ENCODE assay signal across 8 cellular contexts in genomic region chr1:181166377-181167196, GRCh38.
DNase-seq lines count a peak whose midpoint lies in the region; TF ChIP-seq lines count a peak whose summit lies in the region.

No MANE protein-coding gene starts in this region.

- H2AFZ ChIP-seq in GM23248 (peak overlapping the region; percentile 69), Karpas-422 (ENCODE audit: low read length) (0 out of 2 replicates have a peak overlapping the region, but pooled peaks have one; percentile 37), PC-9 (no peak overlapping the region), fibroblast of lung (ENCODE audit: low read length) (peak overlapping the region; percentile 68), neuronal stem cell (ENCODE audit: low read length) (peak overlapping the region; percentile 72)

- 37 to 40% methylated on average over 14 of the region's 14 CpGs for WGBS in GM23248 (ENCODE audit: low coverage in 1 of 2, low lambda C conversion rate in 2 of 2, missing lambda C conversion rate in 2 of 2), 2 experiments
- no CpG with 5 or more reads among the region's 14 CpGs for WGBS in neuronal stem cell (ENCODE audit: extremely low coverage in 2 of 2, insufficient read length in 2 of 2, insufficient replicate concordance in 1 of 2), 2 donors
- WGBS in testis, 2 donors, result 40 to 42% methylated on average over 14 of the region's 14 CpGs

- H3K27me3 ChIP-seq in GM23248 (replicated peaks; ENCODE audit: insufficient read depth), result no peaks in the 10 kb centered on the region
- H3K27me3 ChIP-seq in Karpas-422 (ENCODE audit: low read length), result no peaks in the 10 kb centered on the region
- no peaks in the 10 kb centered on the region for H3K27me3 ChIP-seq in PC-9 (ENCODE audit: insufficient read depth, low read depth)
- H3K27me3 ChIP-seq in fibroblast of lung (ENCODE audit: control insufficient read depth, insufficient read depth, low read length), result peaks cover 2% of the 10 kb centered on the region
- peaks cover 0 to 2% (median 0%) of the 10 kb centered on the region in 3 experiments for H3K27me3 ChIP-seq in neuronal stem cell (ENCODE audit: control insufficient read depth in 3 of 3, insufficient read depth in 3 of 3, low read depth in 1 of 3, low read length in 3 of 3)
- H3K27me3 ChIP-seq in testis, result no peaks in the 10 kb centered on the region

- DNase-seq in G401 (ENCODE audit: low spot score), result peak; percentile 90
- DNase-seq in GM23248, result peak; percentile 87
- peak; percentile 89 for DNase-seq in Karpas-422
- DNase-seq in PC-9, result peak; percentile 58 to 62
- peak; percentile 78 to 79 for DNase-seq in activated T-cell treated with anti-CD3 and anti-CD28 coated beads, Interleukin-2, amount 50 U/mL, for 48 hours
- DNase-seq in fibroblast of lung (ENCODE audit: low read depth in 2 of 2), result peak; percentile 63 to 80
- peak; percentile 67 for DNase-seq in neuronal stem cell (ENCODE audit: low spot score)
- peak; percentile 86 for DNase-seq in testis

- H3K4me2 ChIP-seq in GM23248 (ENCODE audit: unreplicated experiment) (no peak overlapping the region), Karpas-422 (ENCODE audit: low read depth, low read length, poor library complexity, severe bottlenecking) (no peak overlapping the region), PC-9 (peak overlapping the region; percentile 26), fibroblast of lung (ENCODE audit: extremely low read depth, insufficient read depth, low read length) (peak overlapping the region; percentile 59), neuronal stem cell (ENCODE audit: insufficient read depth, low read length, poor library complexity, severe bottlenecking) (no peak overlapping the region)

- H4K20me1 ChIP-seq in GM23248 (ENCODE audit: insufficient read depth) (no peaks in the 10 kb centered on the region), Karpas-422 (ENCODE audit: insufficient read depth, low read depth, low read length) (no peaks in the 10 kb centered on the region), PC-9 (ENCODE audit: insufficient read depth) (no peaks in the 10 kb centered on the region), fibroblast of lung (ENCODE audit: control insufficient read depth, extremely low read depth, insufficient read depth, low read length) (no peaks in the 10 kb centered on the region)

- H2BK120ac ChIP-seq in neuronal stem cell (ENCODE audit: low read depth, low read length), result no peak overlapping the region

- H2AK5ac ChIP-seq in neuronal stem cell (ENCODE audit: low read depth, low read length), result no peak overlapping the region

- no peak overlapping the region for H3K14ac ChIP-seq in neuronal stem cell (ENCODE audit: low read length)

- H2BK12ac ChIP-seq in neuronal stem cell (ENCODE audit: low read length), result no peak overlapping the region

- no peak overlapping the region for H3K4ac ChIP-seq in neuronal stem cell (ENCODE audit: low read length)

- no peaks in the 10 kb centered on the region for H3K36me3 ChIP-seq in GM23248 (ENCODE audit: low read depth)
- no peaks in the 10 kb centered on the region for H3K36me3 ChIP-seq in Karpas-422 (ENCODE audit: insufficient read depth, low read length)
- no peaks in the 10 kb centered on the region for H3K36me3 ChIP-seq in PC-9 (ENCODE audit: low read depth)
- no peaks in the 10 kb centered on the region for H3K36me3 ChIP-seq in fibroblast of lung (ENCODE audit: control insufficient read depth, insufficient read depth, low read length)
- no peaks in the 10 kb centered on the region for H3K36me3 ChIP-seq in neuronal stem cell (replicated peaks in 1 of 2; ENCODE audit: control insufficient read depth in 2 of 2, insufficient read depth in 2 of 2, low read length in 2 of 2)
- H3K36me3 ChIP-seq in testis (ENCODE audit: low read depth, missing control alignments), result no peaks in the 10 kb centered on the region

- no peak overlapping the region for H3K18ac ChIP-seq in neuronal stem cell (ENCODE audit: low read length)

- H4K91ac ChIP-seq in neuronal stem cell (ENCODE audit: low read depth, low read length, poor library complexity), result no peak overlapping the region

- H3K27ac ChIP-seq in GM23248, result no peak overlapping the region
- H3K27ac ChIP-seq in Karpas-422 (ENCODE audit: low read length), result no peak overlapping the region
- H3K27ac ChIP-seq in PC-9, result no peak overlapping the region
- H3K27ac ChIP-seq in fibroblast of lung (ENCODE audit: insufficient read depth, low read length), result no peak overlapping the region
- H3K27ac ChIP-seq in neuronal stem cell (replicated peaks; ENCODE audit: low read length), result no peak overlapping the region
- H3K27ac ChIP-seq in testis, result no peak overlapping the region

- H3F3A ChIP-seq in GM23248 (ENCODE audit: insufficient read depth) (no peaks in the 10 kb centered on the region), PC-9 (ENCODE audit: insufficient read depth, low read depth) (no peaks in the 10 kb centered on the region)

- H3K79me2 ChIP-seq in GM23248 (ENCODE audit: insufficient read depth) (no peaks in the 10 kb centered on the region), Karpas-422 (ENCODE audit: low read length) (no peaks in the 10 kb centered on the region), PC-9 (ENCODE audit: low read depth) (no peaks in the 10 kb centered on the region), fibroblast of lung (ENCODE audit: control insufficient read depth, insufficient read depth, low read length) (no peaks in the 10 kb centered on the region)

- H3K4me3 ChIP-seq in GM23248, result no peak overlapping the region
- no peak overlapping the region for H3K4me3 ChIP-seq in Karpas-422 (ENCODE audit: low read length)
- H3K4me3 ChIP-seq in PC-9, result no peak overlapping the region
- H3K4me3 ChIP-seq in fibroblast of lung (replicated peaks in 1 of 4; ENCODE audit: control extremely low read depth in 1 of 4, insufficient read depth in 1 of 4, low read depth in 3 of 4, low read length in 4 of 4), result no peak overlapping the region
- H3K4me3 ChIP-seq in neuronal stem cell (ENCODE audit: low read length in 2 of 2), result no peak overlapping the region
- H3K4me3 ChIP-seq in testis, result no peak overlapping the region

- TF ChIP-seq POLR2A in testis (IDR thresholded peaks at IDR 0.05), result no peak

- no peaks in the 10 kb centered on the region for H3K79me1 ChIP-seq in neuronal stem cell (ENCODE audit: low read depth, low read length)

- H3K9me2 ChIP-seq in GM23248 (ENCODE audit: insufficient read depth) (no peaks in the 10 kb centered on the region), Karpas-422 (replicated peaks; ENCODE audit: insufficient read depth, low read length) (no peaks in the 10 kb centered on the region), PC-9 (ENCODE audit: insufficient read depth) (no peaks in the 10 kb centered on the region)

- H3K4me1 ChIP-seq in GM23248 (ENCODE audit: insufficient read depth) (no peaks in the 10 kb centered on the region), Karpas-422 (ENCODE audit: low read length) (no peaks in the 10 kb centered on the region), PC-9 (replicated peaks; ENCODE audit: insufficient read depth) (no peaks in the 10 kb centered on the region), fibroblast of lung (ENCODE audit: control insufficient read depth, extremely low read depth, insufficient read depth, low read length) (peaks cover 3% of the 10 kb centered on the region), neuronal stem cell (ENCODE audit: control insufficient read depth in 2 of 2, insufficient read depth in 1 of 2, low read depth in 1 of 2, low read length in 2 of 2) (no peaks in the 10 kb centered on the region), testis (no peaks in the 10 kb centered on the region)

- BruUV-seq in PC-9 (replicated peaks; lab: Mats Ljungman, UMichigan), result no TSS peak

- CTCF ChIA-PET in PC-9 (lab: Charles Lee), result interaction anchor here (1.8 kb wide), 1 partner anchor 285 kb away, joined by 15 read pairs; no protein-coding TSS in a partner anchor

- POLR2A ChIA-PET in PC-9 (lab: Charles Lee; ENCODE audit: unreplicated experiment), result no interaction called here

- H4K8ac ChIP-seq in neuronal stem cell (ENCODE audit: low read depth, low read length), result no peak overlapping the region

- H3K9me3 ChIP-seq in GM23248 (ENCODE audit: low read depth), result peaks cover 5% of the 10 kb centered on the region
- peaks cover 8% of the 10 kb centered on the region; the same call in 1 of the 2 replicates for H3K9me3 ChIP-seq in Karpas-422 (ENCODE audit: low read length)
- peaks cover 18% of the 10 kb centered on the region for H3K9me3 ChIP-seq in PC-9 (ENCODE audit: insufficient read depth, low read depth)
- no peaks in the 10 kb centered on the region for H3K9me3 ChIP-seq in fibroblast of lung (ENCODE audit: control insufficient read depth, insufficient read depth, low read depth, low read length)
- H3K9me3 ChIP-seq in neuronal stem cell (replicated peaks in 1 of 2; ENCODE audit: control insufficient read depth in 2 of 2, insufficient read depth in 1 of 2, low read depth in 1 of 2, low read length in 2 of 2), result peaks cover 0 to 2% of the 10 kb centered on the region in 2 donors
- H3K9me3 ChIP-seq in testis, result no peaks in the 10 kb centered on the region

- H3K9ac ChIP-seq in GM23248 (no peak overlapping the region), Karpas-422 (ENCODE audit: low read length) (no peak overlapping the region), fibroblast of lung (ENCODE audit: insufficient read depth, low read length) (no peak overlapping the region), neuronal stem cell (ENCODE audit: low read depth, low read length, poor library complexity) (no peak overlapping the region)

- no peak overlapping the region for H2BK5ac ChIP-seq in neuronal stem cell (ENCODE audit: low read length)

- intact Hi-C loops in PC-9 (cut with micrococcal nuclease; ENCODE audit: unreplicated experiment), result loop anchor here (1.0 to 5.0 kb wide), 4 partner anchors 24 to 650 kb away; partner anchors contain the start of gene XPR1
- intact Hi-C loops in testis (cut with DNase I; ENCODE audit: low total_unique reads), result no loop called here

- no peak overlapping the region for H2BK15ac ChIP-seq in neuronal stem cell (ENCODE audit: low read length)

- TF ChIP-seq CTCF in PC-9 (conservative IDR thresholded peaks at IDR 0.05) (peak; percentile 88), fibroblast of lung (conservative IDR thresholded peaks at IDR 0.05 in 1 of 2, IDR thresholded peaks at IDR 0.05 in 1 of 2; ENCODE audit: low read depth in 1 of 2, low read length in 2 of 2) (peak; percentile 85 to 94), testis (IDR thresholded peaks at IDR 0.05) (peak; percentile 78 to 85 (median 84))

- in situ Hi-C loops in G401 (cut with HindIII; ENCODE audit: low sequenced_read_pairs) (loop anchor here (10.0 kb wide), 2 partner anchors 132 to 292 kb away; partner anchors contain the start of gene MR1), GM23248 (cut with MboI) (loop anchor here (10.0 kb wide), 1 partner anchor 642 kb away; no protein-coding TSS in a partner anchor)

- no peak overlapping the region for H3K23ac ChIP-seq in neuronal stem cell (ENCODE audit: low read depth, low read length, poor library complexity)

Comparison
In these comparisons a context has a peak if more than half of its experiments do, and no peak if none do; other contexts are left out.
1. H3K4me2 ChIP-seq: peak in PC-9 (single experiment) and fibroblast of lung (single experiment); none in GM23248 (single experiment), Karpas-422 (single experiment) and neuronal stem cell (single experiment).
2. Peak in every context shown above with its lines, with median percentiles within 50 percentile points of each other: DNase-seq and CTCF ChIP-seq.